Comparison of ENCODE assay signal across 1 cellular context in genomic region chr22:29992341-29993275, GRCh38.
TF ChIP-seq lines count a peak whose summit lies in the region.

No MANE protein-coding gene starts in this region.

TF ChIP-seq in HEK293, 187 proteins besides CTCF, POLR2A, EP300 and RAD21 (continued from another document):
- TF ChIP-seq ZNF629 (tag by site-specific recombination; IDR thresholded peaks at IDR 0.05), result peak; percentile 55
- peak; percentile 37; the same call in 1 of the 2 replicates for TF ChIP-seq PATZ1 (tag by site-specific recombination; IDR thresholded peaks at IDR 0.05)
- TF ChIP-seq ZBTB48 (tag by site-specific recombination; IDR thresholded peaks at IDR 0.05), result no peak
- TF ChIP-seq ZEB2 (tag by site-specific recombination; IDR thresholded peaks at IDR 0.05), result peak; percentile 69
- peak; percentile 99 for TF ChIP-seq PRDM6 (tag by site-specific recombination; IDR thresholded peaks at IDR 0.05)
- no peak for TF ChIP-seq INSM2 (tag by site-specific recombination; IDR thresholded peaks at IDR 0.05)
- TF ChIP-seq ZBTB1 (tag by site-specific recombination; IDR thresholded peaks at IDR 0.05), result no peak
- TF ChIP-seq ZNF514 (tag by site-specific recombination; IDR thresholded peaks at IDR 0.05), result no peak
- TF ChIP-seq ZNF529 (tag by site-specific recombination; IDR thresholded peaks at IDR 0.05; ENCODE audit: insufficient replicate concordance), result no peak
- TF ChIP-seq ZNF670 (tag by site-specific recombination; IDR thresholded peaks at IDR 0.05; ENCODE audit: low read depth), result no peak
- TF ChIP-seq ZNF677 (tag by site-specific recombination; IDR thresholded peaks at IDR 0.05), result no peak
- no peak for TF ChIP-seq ZNF423 (tag by site-specific recombination; IDR thresholded peaks at IDR 0.05)
- peak; percentile 71 for TF ChIP-seq PRDM4 (tag by site-specific recombination; IDR thresholded peaks at IDR 0.05)
- TF ChIP-seq ZNF549 (tag by site-specific recombination; IDR thresholded peaks at IDR 0.05), result no peak
- TF ChIP-seq ZNF664 (tag by site-specific recombination; IDR thresholded peaks at IDR 0.05), result no peak
- no peak for TF ChIP-seq ZNF48 (tag by site-specific recombination; IDR thresholded peaks at IDR 0.05)
- no peak for TF ChIP-seq ZNF37A (tag by site-specific recombination; IDR thresholded peaks at IDR 0.05)
- TF ChIP-seq ZSCAN30 (tag by site-specific recombination; IDR thresholded peaks at IDR 0.05), result peak; percentile 81; the same call in 1 of the 2 replicates
- TF ChIP-seq OVOL3 (tag by site-specific recombination; IDR thresholded peaks at IDR 0.05), result peak; percentile 54; the same call in 1 of the 2 replicates
- TF ChIP-seq ZSCAN23 (tag by site-specific recombination; IDR thresholded peaks at IDR 0.05), result no peak
- no peak for TF ChIP-seq EGR2 (tag by site-specific recombination; IDR thresholded peaks at IDR 0.05; ENCODE audit: low read depth)
- TF ChIP-seq ZNF121 (tag by site-specific recombination; IDR thresholded peaks at IDR 0.05), result no peak
- TF ChIP-seq ZNF792 (tag by site-specific recombination; IDR thresholded peaks at IDR 0.05), result no peak
- TF ChIP-seq ZNF707 (tag by site-specific recombination; IDR thresholded peaks at IDR 0.05), result no peak
- no peak for TF ChIP-seq ZNF501 (tag by site-specific recombination; IDR thresholded peaks at IDR 0.05)
- TF ChIP-seq ZNF266 (tag by site-specific recombination; IDR thresholded peaks at IDR 0.05; ENCODE audit: low read depth), result no peak
- peak; percentile 61; the same call in 1 of the 2 replicates for TF ChIP-seq TSHZ1 (tag by site-specific recombination; IDR thresholded peaks at IDR 0.05; ENCODE audit: borderline replicate concordance)
- TF ChIP-seq ZNF23 (tag by site-specific recombination; IDR thresholded peaks at IDR 0.05; ENCODE audit: borderline replicate concordance), result no peak
- no peak for TF ChIP-seq ZNF202 (tag by site-specific recombination; IDR thresholded peaks at IDR 0.05; ENCODE audit: borderline replicate concordance)
- TF ChIP-seq ZNF560 (tag by site-specific recombination; IDR thresholded peaks at IDR 0.05; ENCODE audit: borderline replicate concordance), result no peak
- TF ChIP-seq ZNF596 (tag by site-specific recombination; IDR thresholded peaks at IDR 0.05), result peak; percentile 61; the same call in 1 of the 2 replicates
- TF ChIP-seq ZNF114 (tag by site-specific recombination; IDR thresholded peaks at IDR 0.05), result no peak
- TF ChIP-seq ZNF274 (IDR thresholded peaks at IDR 0.05; ENCODE audit: low read length), result no peak
- no peak for TF ChIP-seq ZNF274 (tag by site-specific recombination; IDR thresholded peaks at IDR 0.05; ENCODE audit: borderline replicate concordance)
- TF ChIP-seq KLF8 (tag by site-specific recombination; IDR thresholded peaks at IDR 0.05), result no peak
- TF ChIP-seq KLF7 (tag by site-specific recombination; IDR thresholded peaks at IDR 0.05; ENCODE audit: borderline replicate concordance), result no peak
- no peak for TF ChIP-seq ZFP3 (tag by site-specific recombination; IDR thresholded peaks at IDR 0.05; ENCODE audit: low read depth)
- no peak for TF ChIP-seq ZFP41 (tag by site-specific recombination; IDR thresholded peaks at IDR 0.05; ENCODE audit: borderline replicate concordance)
- TF ChIP-seq ZNF133 (tag by site-specific recombination; IDR thresholded peaks at IDR 0.05), result no peak
- TF ChIP-seq ZNF548 (tag by site-specific recombination; IDR thresholded peaks at IDR 0.05), result no peak
- TF ChIP-seq ZNF610 (tag by site-specific recombination; IDR thresholded peaks at IDR 0.05; ENCODE audit: borderline replicate concordance), result 0 out of 2 replicates have a peak, but pooled peaks have one; percentile 37
- TF ChIP-seq AEBP2 (tag by site-specific recombination; IDR thresholded peaks at IDR 0.05; ENCODE audit: borderline replicate concordance), result no peak
- TF ChIP-seq ZBTB44 (tag by site-specific recombination; IDR thresholded peaks at IDR 0.05), result peak; percentile 86
